Comparison of ENCODE assay signal across 1 cellular context in genomic region chr5:56139978-56140562, GRCh38.
TF ChIP-seq lines count a peak whose summit lies in the region.

No MANE protein-coding gene starts in this region.

TF ChIP-seq in GM12878, 131 proteins besides CTCF, POLR2A, EP300 and RAD21 (continued from another document):
- TF ChIP-seq E2F4 (IDR thresholded peaks at IDR 0.05; ENCODE audit: low read depth, low read length) (no peak), E2F8 (IDR thresholded peaks at IDR 0.05; ENCODE audit: low read depth, partially characterized antibody) (no peak), TCF3 (IDR thresholded peaks at IDR 0.05; ENCODE audit: borderline replicate concordance, insufficient read depth, low read depth, low read length) (no peak), BRCA1 (IDR thresholded peaks at IDR 0.05; ENCODE audit: low read depth, low read length) (no peak)
